ENCODE assay signal across 22 cellular contexts in genomic region chr4:851701-852430, GRCh38. TPM values are rescaled to one million over a fixed set of nuclear protein-coding genes. Genes with fewer than 3 reads are reported as not detected.
DNase-seq lines count a peak whose midpoint lies in the region; ATAC-seq and TF ChIP-seq lines count a peak whose summit lies in the region.
"Had no signal": no experiment of that assay in that cellular context is flagged by ENCODE, and none has a peak within 500 bp of the region (broad histone marks: within the 10 kb centered on the region; RNA-seq: fewer than 3 reads in every experiment).

No MANE protein-coding gene starts in this region.

- WGBS in spleen, 5 donors = 96 to 97% (median 96%) methylated on average over 24 to 33 of the region's 33 CpGs

- TF ChIP-seq POLR2A in spleen (IDR thresholded peaks at IDR 0.05) = no peak

- H3K27me3 ChIP-seq in right atrium auricular region (no peaks in the 10 kb centered on the region), WERI-Rb-1 (ENCODE audit: insufficient read depth, low read depth, severe bottlenecking) (no peaks in the 10 kb centered on the region), spleen (replicated peaks in 1 of 7) (no peaks in the 10 kb centered on the region)
- H3K27me3 ChIP-seq: BLaER1 treated with 17β-estradiol and CSF1 and Interleukin-3, amounts not matched to agents 10 nM and 100 nM; SJCRH30 had no signal

- peak; percentile 20 for ATAC-seq in Right ventricle myocardium inferior
- ATAC-seq: CD8-positive, alpha-beta T cell; GM12878 had no signal

- intact Hi-C loops in Right ventricle myocardium inferior (cut with DNase I) (no loop called here), spleen (cut with DNase I; ENCODE audit: low total_unique reads) (no loop called here)

- H3K4me3 ChIP-seq in right atrium auricular region (no peak overlapping the region), WERI-Rb-1 (ENCODE audit: low read depth, low read length) (no peak overlapping the region), spleen (no peak overlapping the region)
- H3K4me3 ChIP-seq: BLaER1 treated with 17β-estradiol and CSF1 and Interleukin-3, amounts not matched to agents 10 nM and 100 nM; GM12878; SJCRH30 had no signal

- TF ChIP-seq CTCF in right atrium auricular region (IDR thresholded peaks at IDR 0.05) = no peak
- TF ChIP-seq CTCF in WERI-Rb-1 (IDR thresholded peaks at IDR 0.05; ENCODE audit: low read depth, low read length) = no peak
- TF ChIP-seq CTCF in spleen (IDR thresholded peaks at IDR 0.05 in 8 of 11, conservative IDR thresholded peaks at IDR 0.05 in 3 of 11) = no peak

- H3K9me3 ChIP-seq in right atrium auricular region (no peaks in the 10 kb centered on the region), WERI-Rb-1 (ENCODE audit: severe bottlenecking) (peaks cover 3% of the 10 kb centered on the region), spleen (no peaks in the 10 kb centered on the region)

- no peak overlapping the region for H3K27ac ChIP-seq in right atrium auricular region
- H3K27ac ChIP-seq in WERI-Rb-1 = peak overlapping the region; percentile 92
- no peak overlapping the region for H3K27ac ChIP-seq in spleen
- H3K27ac ChIP-seq: BLaER1 treated with 17β-estradiol and CSF1 and Interleukin-3, amounts not matched to agents 10 nM and 100 nM; KMS-11; RWPE1; SJCRH30 had no signal

- peaks cover 27% of the 10 kb centered on the region for H3K36me3 ChIP-seq in right atrium auricular region
- peaks cover 51% of the 10 kb centered on the region for H3K36me3 ChIP-seq in WERI-Rb-1
- peaks cover 0 to 94% (median 58%) of the 10 kb centered on the region in 6 donors for H3K36me3 ChIP-seq in spleen

- DNase-seq in Right ventricle myocardium inferior (ENCODE audit: missing footprints) = peak; percentile 59
- DNase-seq in right atrium auricular region (ENCODE audit: low spot score) = no peak
- DNase-seq in WERI-Rb-1 = peak; percentile 54
- peak; percentile 5 for DNase-seq in iPS-NIHi11 (ENCODE audit: low spot score)
- peak; percentile 58 for DNase-seq in spleen
- DNase-seq in glomerular visceral epithelial cell (ENCODE audit: extremely low spot score) = no peak
- no peak for DNase-seq in activated effector memory CD4-positive, alpha-beta T cell treated with anti-CD3 and anti-CD28 coated beads, Interleukin-2, amount 50 U/mL, for 16 hours
- no peak for DNase-seq in GM19240 (ENCODE audit: insufficient read length, low spot score)
- DNase-seq: CD8-positive, alpha-beta T cell; DND-41; H9; HFFc6; NCI-H1092 treated with DMSO at 0.1 percent for 48 hours; NCI-H146; NCI-H2029; NCI-H2227 treated with DMSO at 0.1 percent for 48 hours; NCI-H510A; SJCRH30 had no signal

- no peaks in the 10 kb centered on the region for H3K4me1 ChIP-seq in right atrium auricular region
- peaks cover 0 to 27% (median 8%) of the 10 kb centered on the region in 6 donors for H3K4me1 ChIP-seq in spleen
- H3K4me1 ChIP-seq: SJCRH30 had no signal

RNA-seq across cellular contexts. Expression of gene CPLX1, which starts 25.9 kb away (rescaled TPM):
- total RNA-seq in Right ventricle myocardium inferior (3.1 TPM), right atrium auricular region (1 to 10 TPM in 1 of 2 donors, under 1 TPM in 1; 0.98 to 2.3 TPM), spleen (10 to 100 TPM in 4 of 7 donors, 1 to 10 TPM in 3; 1.3 to 20.7 (median 12.4) TPM)
- 10 to 100 TPM in 2 of 3 donors, 1 to 10 TPM in 1; 5.1 to 12.3 (median 10.7) TPM for polyA plus RNA-seq in spleen

Comparison
In these comparisons a context has a peak if more than half of its experiments do, and no peak if none do; other contexts are left out.
1. DNase-seq: peak in Right ventricle myocardium inferior (single experiment), WERI-Rb-1 (single experiment), iPS-NIHi11 (single experiment) and spleen (single experiment); none in right atrium auricular region (single experiment), glomerular visceral epithelial cell (single experiment), activated effector memory CD4-positive, alpha-beta T cell treated with anti-CD3 and anti-CD28 coated beads, Interleukin-2, amount 50 U/mL, for 16 hours (single experiment) and GM19240 (single experiment).